11 cellular contexts compared by ENCODE assay signal in the genomic region with DNA sequence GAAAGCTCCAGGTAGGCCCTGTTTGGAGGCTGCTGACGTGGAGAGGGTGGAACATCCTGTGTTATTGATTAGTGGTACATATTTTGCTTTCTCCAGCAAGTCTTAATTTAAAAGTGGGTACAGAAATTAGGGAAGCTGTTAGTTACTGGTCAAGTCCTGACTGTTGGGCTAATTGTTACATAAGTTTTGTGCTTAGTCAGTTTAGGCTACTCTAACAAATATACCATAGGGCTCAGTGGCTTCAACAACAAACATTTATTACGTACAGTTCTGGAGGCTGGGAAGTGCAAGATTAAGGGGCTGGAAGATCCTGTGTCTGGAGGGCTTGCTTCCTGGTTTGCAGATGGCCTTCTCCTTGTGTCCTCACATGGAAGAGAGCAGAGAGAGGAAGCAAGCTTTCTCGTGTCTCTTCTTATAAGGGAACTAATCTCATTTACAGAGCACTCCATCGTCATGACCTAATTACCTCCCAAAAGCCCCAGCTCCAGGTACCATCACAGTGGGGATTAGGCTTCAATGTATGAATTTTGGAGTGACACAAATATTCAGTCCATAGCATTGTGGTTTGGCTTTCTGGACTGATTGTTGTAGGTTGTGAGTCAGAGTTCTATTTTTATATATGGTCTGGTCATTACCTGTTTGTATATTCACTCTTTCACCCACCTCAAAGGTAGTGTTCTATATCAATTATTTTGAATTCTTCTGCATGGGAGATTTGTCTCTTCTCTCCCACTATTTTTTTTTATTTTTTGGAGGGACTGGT. TPM values are rescaled to one million over a fixed set of nuclear protein-coding genes. Genes with fewer than 3 reads are reported as not detected.
DNase-seq lines count a peak whose midpoint lies in the region; ATAC-seq, FAIRE-seq and TF ChIP-seq lines count a peak whose summit lies in the region.
"Had no signal": no experiment of that assay in that cellular context is flagged by ENCODE, and none has a peak within 500 bp of the region (broad histone marks: within the 10 kb centered on the region; RNA-seq: fewer than 3 reads in every experiment).

No MANE protein-coding gene starts in this region.

- no peaks in the 10 kb centered on the region for H3K36me3 ChIP-seq in bronchial epithelial cell (ENCODE audit: control insufficient read depth, insufficient read depth, low read length)
- H3K36me3 ChIP-seq: gastrocnemius medialis had no signal

- no peak for FAIRE-seq in bronchial epithelial cell (lab: Jason Lieb, UNC)

- TF ChIP-seq CTCF in bronchial epithelial cell (IDR thresholded peaks at IDR 0.05; ENCODE audit: insufficient read depth, low read length, severe bottlenecking), result no peak
- no peak for TF ChIP-seq CTCF in omental fat pad (IDR thresholded peaks at IDR 0.05)

- no peak overlapping the region for H3K4me3 ChIP-seq in bronchial epithelial cell (ENCODE audit: low read depth, low read length)
- H3K4me3 ChIP-seq: gastrocnemius medialis had no signal

- peak; percentile 39 for DNase-seq in bronchial epithelial cell (ENCODE audit: low read depth)
- no peak for DNase-seq in NCI-H1436 (lab: John Stamatoyannopoulos, UW)
- DNase-seq in omental fat pad (ENCODE audit: low spot score), result no peak
- DNase-seq in NCI-H748 (lab: John Stamatoyannopoulos, UW; ENCODE audit: unreplicated experiment), result no peak
- no peak for DNase-seq in globus pallidus (ENCODE audit: low spot score)
- DNase-seq: gastrocnemius medialis, HFFc6, T-cell had no signal

- peak; percentile 60 for ATAC-seq in GM18873 (IDR thresholded peaks at IDR 0.05; ENCODE audit: low FRiP score, unreplicated experiment)
- peak; percentile 68 for ATAC-seq in GM21723 (IDR thresholded peaks at IDR 0.05; ENCODE audit: unreplicated experiment)
- peak; percentile 66 for ATAC-seq in HG03342 (IDR thresholded peaks at IDR 0.05; ENCODE audit: unreplicated experiment)
- ATAC-seq in omental fat pad (ENCODE audit: low FRiP score), result no peak
- ATAC-seq: T-cell had no signal

- no peaks in the 10 kb centered on the region for H3K27me3 ChIP-seq in bronchial epithelial cell (ENCODE audit: control insufficient read depth, insufficient read depth, low read length)
- H3K27me3 ChIP-seq: gastrocnemius medialis had no signal

RNA-seq across cellular contexts. Expression of a gene that starts 17.0 kb away (rescaled TPM):
- total RNA-seq in bronchial epithelial cell, result 12.9 and 15.0 TPM in 2 replicates
- total RNA-seq in omental fat pad, result 10 to 100 TPM; 23.7 to 29.5 (median 25.5) TPM
